In the genomic region with DNA sequence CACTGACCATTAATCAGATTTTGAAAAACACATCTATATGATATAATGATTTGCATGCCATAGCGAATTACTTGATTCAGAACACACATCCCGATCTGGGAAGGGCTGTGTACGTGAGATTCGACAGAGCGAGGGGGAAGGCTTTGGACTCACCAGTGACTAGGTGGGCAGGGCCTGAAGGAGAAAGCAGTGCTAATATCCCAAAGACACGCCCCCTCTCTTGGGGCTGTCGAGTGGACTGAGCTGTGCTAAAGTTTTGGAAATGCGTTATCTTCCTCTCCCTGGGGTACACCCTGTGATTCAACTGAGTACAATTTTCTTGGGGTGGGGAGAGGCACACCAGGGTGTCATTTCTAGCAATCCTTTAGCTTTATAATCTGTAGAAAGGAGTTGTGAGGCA, we compare ENCODE assay signal across 13 cellular contexts. TPM values are rescaled to one million over a fixed set of nuclear protein-coding genes. Genes with fewer than 3 reads are reported as not detected.
A peak's percentile ranks its signal among the peaks of the same experiment; 100 is the strongest.
DNase-seq lines count a peak whose midpoint lies in the region; ATAC-seq, FAIRE-seq and TF ChIP-seq lines count a peak whose summit lies in the region.
"Had no signal": no experiment of that assay in that cellular context is flagged by ENCODE, and none has a peak within 500 bp of the region (broad histone marks: within the 10 kb centered on the region; RNA-seq: fewer than 3 reads in every experiment).

No MANE protein-coding gene starts in this region.

- peak; percentile 92 for ATAC-seq in WTC11
- ATAC-seq in left cardiac atrium: peak; percentile 91
- peak in 2 of 4 donors; percentile 34 to 53 for ATAC-seq in psoas muscle
- no peak for ATAC-seq in GM21737 (IDR thresholded peaks at IDR 0.05; ENCODE audit: unreplicated experiment)
- ATAC-seq: esophagus mucosa had no signal

- H3K4me3 Mint-ChIP-seq in WTC11: no peak overlapping the region
- H3K4me3 Mint-ChIP-seq: activated CD4-positive, alpha-beta memory T cell treated with anti-CD3 and anti-CD28 coated beads for 36 hours; activated naive CD8-positive, alpha-beta T cell treated with anti-CD3 and anti-CD28 coated beads, Interleukin-2, amount 10 ng/mL, durations not matched to agents 7 days and 5 days had no signal

- no peaks in the 10 kb centered on the region for H3K36me3 ChIP-seq in psoas muscle (ENCODE audit: insufficient read depth in 1 of 2, low read depth in 1 of 2)
- H3K36me3 ChIP-seq: BE2C had no signal

- no peaks in the 10 kb centered on the region for H3K27me3 Mint-ChIP-seq in WTC11 (ENCODE audit: low read depth)
- H3K27me3 Mint-ChIP-seq: activated CD4-positive, alpha-beta memory T cell treated with anti-CD3 and anti-CD28 coated beads for 36 hours; activated naive CD8-positive, alpha-beta T cell treated with anti-CD3 and anti-CD28 coated beads, Interleukin-2, amount 10 ng/mL, durations not matched to agents 7 days and 5 days had no signal

- H3K4me1 ChIP-seq in psoas muscle: peaks cover 6% of the 10 kb centered on the region
- H3K4me1 ChIP-seq: BE2C had no signal

- no peaks in the 10 kb centered on the region for H3K9me3 ChIP-seq in psoas muscle
- H3K9me3 ChIP-seq: BE2C had no signal

- CTCF ChIA-PET in WTC11 (lab: Charles Lee): no interaction called here

- POLR2A ChIA-PET in WTC11 (lab: Charles Lee): interaction anchor here (0.7 kb wide), 1 partner anchor 211 kb away, joined by 6 read pairs; no protein-coding TSS in a partner anchor

- no peaks in the 10 kb centered on the region for H3K27me3 ChIP-seq in psoas muscle (ENCODE audit: insufficient read depth in 3 of 3, low read length in 2 of 3)
- H3K27me3 ChIP-seq: BE2C had no signal

- no peak overlapping the region for H3K27ac ChIP-seq in psoas muscle

- TF ChIP-seq CTCF in D721Med (IDR thresholded peaks at IDR 0.05; ENCODE audit: insufficient read depth, missing control alignments) (no peak), WTC11 (IDR thresholded peaks at IDR 0.05) (no peak), psoas muscle (IDR thresholded peaks at IDR 0.05) (no peak)

- no peaks in the 10 kb centered on the region for H3K9me3 Mint-ChIP-seq in WTC11
- H3K9me3 Mint-ChIP-seq: activated CD4-positive, alpha-beta memory T cell treated with anti-CD3 and anti-CD28 coated beads for 36 hours; activated naive CD8-positive, alpha-beta T cell treated with anti-CD3 and anti-CD28 coated beads, Interleukin-2, amount 10 ng/mL, durations not matched to agents 7 days and 5 days had no signal

- FAIRE-seq in D721Med (lab: Jason Lieb, UNC): peak; percentile 32

- DNase-seq in D721Med (ENCODE audit: insufficient read length, low spot score) (no peak), WTC11 (ENCODE audit: low spot score) (peak; percentile 38), left cardiac atrium (peak; percentile 78), psoas muscle (peak in 1 of 2 donors; percentile 36), glomerular visceral epithelial cell (ENCODE audit: extremely low spot score) (no peak), foreskin melanocyte (no peak), Kasumi-1 (lab: John Stamatoyannopoulos, UW) (no peak)
- DNase-seq: activated CD4-positive, alpha-beta memory T cell treated with anti-CD3 and anti-CD28 coated beads for 36 hours; activated naive CD8-positive, alpha-beta T cell treated with anti-CD3 and anti-CD28 coated beads, Interleukin-2, amount 10 ng/mL, durations not matched to agents 7 days and 5 days; BE2C; NCI-H345 had no signal

- peak overlapping the region; percentile 71; the same call in 1 of the 2 replicates for H3K27ac Mint-ChIP-seq in WTC11
- H3K27ac Mint-ChIP-seq: activated CD4-positive, alpha-beta memory T cell treated with anti-CD3 and anti-CD28 coated beads for 36 hours; activated naive CD8-positive, alpha-beta T cell treated with anti-CD3 and anti-CD28 coated beads, Interleukin-2, amount 10 ng/mL, durations not matched to agents 7 days and 5 days had no signal

- H3K36me3 Mint-ChIP-seq in WTC11: no peaks in the 10 kb centered on the region
- H3K36me3 Mint-ChIP-seq: activated CD4-positive, alpha-beta memory T cell treated with anti-CD3 and anti-CD28 coated beads for 36 hours; activated naive CD8-positive, alpha-beta T cell treated with anti-CD3 and anti-CD28 coated beads, Interleukin-2, amount 10 ng/mL, durations not matched to agents 7 days and 5 days had no signal

- intact Hi-C loops in left cardiac atrium (cut with DNase I) (no loop called here), psoas muscle (cut with DNase I) (no loop called here)

- peaks cover 45% of the 10 kb centered on the region for H3K4me1 Mint-ChIP-seq in WTC11

- WGBS in psoas muscle, 3 donors: 69 to 78% (median 73%) methylated on average over 8 of the region's 8 CpGs

- peak overlapping the region; percentile 36 for H3K4me3 ChIP-seq in psoas muscle

TF ChIP-seq in WTC11, 78 proteins besides CTCF, POLR2A, EP300 and RAD21:
- no peak for TF ChIP-seq OVOL2 (CRISPR knock-in tag; IDR thresholded peaks at IDR 0.05; ENCODE audit: borderline replicate concordance)
- TF ChIP-seq, protein P1, sequence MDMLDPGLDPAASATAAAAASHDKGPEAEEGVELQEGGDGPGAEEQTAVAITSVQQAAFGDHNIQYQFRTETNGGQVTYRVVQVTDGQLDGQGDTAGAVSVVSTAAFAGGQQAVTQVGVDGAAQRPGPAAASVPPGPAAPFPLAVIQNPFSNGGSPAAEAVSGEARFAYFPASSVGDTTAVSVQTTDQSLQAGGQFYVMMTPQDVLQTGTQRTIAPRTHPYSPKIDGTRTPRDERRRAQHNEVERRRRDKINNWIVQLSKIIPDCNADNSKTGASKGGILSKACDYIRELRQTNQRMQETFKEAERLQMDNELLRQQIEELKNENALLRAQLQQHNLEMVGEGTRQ (CRISPR knock-in tag; IDR thresholded peaks at IDR 0.05): no peak
- TF ChIP-seq ZNF396 (CRISPR knock-in tag; IDR thresholded peaks at IDR 0.05; ENCODE audit: borderline replicate concordance): no peak
- no peak for TF ChIP-seq MYBL2 (CRISPR knock-in tag; IDR thresholded peaks at IDR 0.05)
- no peak for TF ChIP-seq ZNF121 (CRISPR knock-in tag; IDR thresholded peaks at IDR 0.05)
- TF ChIP-seq CREB1 (CRISPR knock-in tag; IDR thresholded peaks at IDR 0.05): no peak
- TF ChIP-seq, protein P2, sequence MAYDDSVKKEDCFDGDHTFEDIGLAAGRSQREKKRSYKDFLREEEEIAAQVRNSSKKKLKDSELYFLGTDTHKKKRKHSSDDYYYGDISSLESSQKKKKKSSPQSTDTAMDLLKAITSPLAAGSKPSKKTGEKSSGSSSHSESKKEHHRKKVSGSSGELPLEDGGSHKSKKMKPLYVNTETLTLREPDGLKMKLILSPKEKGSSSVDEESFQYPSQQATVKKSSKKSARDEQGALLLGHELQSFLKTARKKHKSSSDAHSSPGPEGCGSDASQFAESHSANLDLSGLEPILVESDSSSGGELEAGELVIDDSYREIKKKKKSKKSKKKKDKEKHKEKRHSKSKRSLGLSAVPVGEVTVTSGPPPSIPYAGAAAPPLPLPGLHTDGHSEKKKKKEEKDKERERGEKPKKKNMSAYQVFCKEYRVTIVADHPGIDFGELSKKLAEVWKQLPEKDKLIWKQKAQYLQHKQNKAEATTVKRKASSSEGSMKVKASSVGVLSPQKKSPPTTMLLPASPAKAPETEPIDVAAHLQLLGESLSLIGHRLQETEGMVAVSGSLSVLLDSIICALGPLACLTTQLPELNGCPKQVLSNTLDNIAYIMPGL (CRISPR knock-in tag; IDR thresholded peaks at IDR 0.05): no peak
- TF ChIP-seq SMAD4 (CRISPR knock-in tag; IDR thresholded peaks at IDR 0.05): no peak
- TF ChIP-seq ZNF423 (CRISPR knock-in tag; IDR thresholded peaks at IDR 0.05): no peak
- TF ChIP-seq, protein P3, sequence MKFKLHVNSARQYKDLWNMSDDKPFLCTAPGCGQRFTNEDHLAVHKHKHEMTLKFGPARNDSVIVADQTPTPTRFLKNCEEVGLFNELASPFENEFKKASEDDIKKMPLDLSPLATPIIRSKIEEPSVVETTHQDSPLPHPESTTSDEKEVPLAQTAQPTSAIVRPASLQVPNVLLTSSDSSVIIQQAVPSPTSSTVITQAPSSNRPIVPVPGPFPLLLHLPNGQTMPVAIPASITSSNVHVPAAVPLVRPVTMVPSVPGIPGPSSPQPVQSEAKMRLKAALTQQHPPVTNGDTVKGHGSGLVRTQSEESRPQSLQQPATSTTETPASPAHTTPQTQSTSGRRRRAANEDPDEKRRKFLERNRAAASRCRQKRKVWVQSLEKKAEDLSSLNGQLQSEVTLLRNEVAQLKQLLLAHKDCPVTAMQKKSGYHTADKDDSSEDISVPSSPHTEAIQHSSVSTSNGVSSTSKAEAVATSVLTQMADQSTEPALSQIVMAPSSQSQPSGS (CRISPR knock-in tag; IDR thresholded peaks at IDR 0.05; ENCODE audit: borderline replicate concordance, low read depth): no peak
- TF ChIP-seq ZNF219 (CRISPR knock-in tag; IDR thresholded peaks at IDR 0.05; ENCODE audit: borderline replicate concordance): no peak
- TF ChIP-seq CREM (CRISPR knock-in tag; IDR thresholded peaks at IDR 0.05): no peak
- no peak for TF ChIP-seq GABPB1 (CRISPR knock-in tag; IDR thresholded peaks at IDR 0.05)
- TF ChIP-seq, protein P4, sequence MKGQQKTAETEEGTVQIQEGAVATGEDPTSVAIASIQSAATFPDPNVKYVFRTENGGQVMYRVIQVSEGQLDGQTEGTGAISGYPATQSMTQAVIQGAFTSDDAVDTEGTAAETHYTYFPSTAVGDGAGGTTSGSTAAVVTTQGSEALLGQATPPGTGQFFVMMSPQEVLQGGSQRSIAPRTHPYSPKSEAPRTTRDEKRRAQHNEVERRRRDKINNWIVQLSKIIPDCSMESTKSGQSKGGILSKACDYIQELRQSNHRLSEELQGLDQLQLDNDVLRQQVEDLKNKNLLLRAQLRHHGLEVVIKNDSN (CRISPR knock-in tag; IDR thresholded peaks at IDR 0.05): no peak
- TF ChIP-seq, protein P5, sequence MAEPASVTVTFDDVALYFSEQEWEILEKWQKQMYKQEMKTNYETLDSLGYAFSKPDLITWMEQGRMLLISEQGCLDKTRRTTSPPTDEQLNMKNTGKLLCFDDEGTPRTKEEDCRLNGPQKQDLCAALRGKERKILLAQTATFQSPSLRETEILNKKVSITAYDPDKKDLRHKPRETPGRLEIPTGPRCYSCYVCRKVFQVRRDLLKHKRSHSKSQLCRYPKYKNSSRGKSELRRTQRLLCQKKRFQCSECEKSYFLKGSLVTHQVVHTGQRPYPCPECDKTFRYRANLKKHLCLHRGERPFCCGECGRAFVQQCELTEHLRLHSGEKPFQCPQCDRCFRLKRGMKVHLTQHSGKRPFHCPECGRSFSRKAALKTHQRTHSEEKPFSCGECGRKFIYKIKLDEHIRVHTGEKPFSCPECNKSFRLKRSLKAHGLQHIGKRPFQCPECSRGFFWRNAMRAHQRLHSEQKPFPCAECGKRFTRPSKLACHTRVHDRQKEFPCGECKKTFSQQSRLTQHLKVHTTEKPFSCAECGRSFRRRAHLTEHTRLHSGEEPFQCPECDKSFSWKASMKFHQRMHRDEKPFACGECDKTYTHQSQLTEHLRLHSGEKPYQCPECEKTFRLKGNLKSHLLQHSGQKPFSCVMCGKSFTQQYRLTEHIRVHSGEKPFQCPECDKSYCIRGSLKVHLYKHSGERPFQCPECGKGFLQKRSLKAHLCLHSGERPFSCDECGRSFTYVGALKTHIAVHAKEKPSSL (CRISPR knock-in tag; conservative IDR thresholded peaks at IDR 0.05): no peak

RNA-seq across cellular contexts. Expression of a gene that starts 1.8 kb away (rescaled TPM):
- total RNA-seq in WTC11 (2021) (1.4 to 1.8 TPM (median 1.6 TPM) in 3 replicates), left cardiac atrium (1 to 10 TPM; 2.5 to 5.9 TPM), psoas muscle (1 to 10 TPM in 2 of 4 donors, under 1 TPM in 2; 0.34 to 3.6 (median 0.92) TPM)
- 1 to 10 TPM in 1 of 3 donors, under 1 TPM in 2; 0.55 to 1.3 (median 0.82) TPM for polyA plus RNA-seq in psoas muscle
- total RNA-seq: activated naive CD8-positive, alpha-beta T cell treated with anti-CD3 and anti-CD28 coated beads, Interleukin-2, amount 10 ng/mL, durations not matched to agents 7 days and 5 days had no signal

Comparison
In these comparisons a context has a peak if more than half of its experiments do, and no peak if none do; other contexts are left out.
1. DNase-seq: peak in WTC11 (single experiment) and left cardiac atrium (single experiment); none in D721Med (single experiment), glomerular visceral epithelial cell (single experiment), foreskin melanocyte (single experiment) and Kasumi-1 (0 of 2).